In the genomic region with DNA sequence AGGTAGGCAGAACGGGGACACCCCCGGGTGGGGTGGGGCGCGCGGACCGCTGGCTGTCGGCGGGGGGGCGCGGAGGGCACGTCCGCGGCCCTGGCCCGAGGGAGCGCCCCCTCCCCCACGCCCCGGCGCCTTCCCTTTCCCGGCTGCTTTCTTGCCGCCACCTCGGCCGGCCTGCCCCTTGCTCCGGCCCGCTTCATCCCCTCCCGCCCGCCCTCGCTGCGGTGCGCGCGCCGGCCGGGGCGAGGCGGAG, we compare ENCODE assay signal across 8 cellular contexts. TPM values are rescaled to one million over a fixed set of nuclear protein-coding genes. Genes with fewer than 3 reads are reported as not detected.
DNase-seq lines count a peak whose midpoint lies in the region; ATAC-seq and TF ChIP-seq lines count a peak whose summit lies in the region.

No MANE protein-coding gene starts in this region.

- peaks cover 44% of the 10 kb centered on the region for H4K20me1 ChIP-seq in OCI-LY3 (ENCODE audit: insufficient read depth, low read length)

- H3K4me2 ChIP-seq in OCI-LY3 (ENCODE audit: low read length) (peak overlapping the region; percentile 33), parathyroid adenoma (ENCODE audit: low read length) (peak overlapping the region; percentile 77)

- H3K36me3 ChIP-seq in ACC112 (ENCODE audit: insufficient read depth, low read length) = no peaks in the 10 kb centered on the region
- H3K36me3 ChIP-seq in OCI-LY3 (replicated peaks; ENCODE audit: low read depth, low read length) = no peaks in the 10 kb centered on the region
- no peaks in the 10 kb centered on the region for H3K36me3 ChIP-seq in esophagus (ENCODE audit: control insufficient read depth in 2 of 2, insufficient read depth in 2 of 2, low read length in 1 of 2)
- no peaks in the 10 kb centered on the region for H3K36me3 ChIP-seq in parathyroid adenoma (ENCODE audit: control insufficient read depth, insufficient read depth, low read length)

- peak overlapping the region; percentile 93 for H3K9ac ChIP-seq in OCI-LY3 (ENCODE audit: low read length)
- peak overlapping the region; percentile 96 for H3K9ac ChIP-seq in parathyroid adenoma

- whole genome bisulfite sequencing in esophagus, 2 donors = 0 to 1% methylated on average over 7 to 35 of the region's 35 CpGs

- no peak for TF ChIP-seq CTCF in OCI-LY3 (IDR thresholded peaks at IDR 0.05; ENCODE audit: low read depth, low read length)
- TF ChIP-seq CTCF in parathyroid adenoma (IDR thresholded peaks at IDR 0.05) = no peak

- H3K79me2 ChIP-seq in ACC112 (ENCODE audit: control insufficient read depth, insufficient read depth, low read length, unreplicated experiment) (peaks cover 52% of the 10 kb centered on the region), OCI-LY3 (ENCODE audit: low read length) (peaks cover 53% of the 10 kb centered on the region), parathyroid adenoma (peaks cover 43% of the 10 kb centered on the region)

- peaks cover 30% of the 10 kb centered on the region for H3K4me1 ChIP-seq in ACC112 (ENCODE audit: control insufficient read depth, insufficient read depth, low read length, unreplicated experiment)
- peaks cover 20% of the 10 kb centered on the region for H3K4me1 ChIP-seq in OCI-LY3 (ENCODE audit: low read length)
- H3K4me1 ChIP-seq in esophagus (ENCODE audit: control insufficient read depth in 2 of 2, insufficient read depth in 2 of 2, low read length in 1 of 2) = peaks cover 2% of the 10 kb centered on the region in 2 donors
- H3K4me1 ChIP-seq in parathyroid adenoma = peaks cover 23% of the 10 kb centered on the region

- no peak for DNase-seq in stimulated activated CD4-positive, alpha-beta T cell treated with anti-CD3 and anti-CD28 coated beads, Interleukin-2, amount 100 ng/mL, for 24 hours
- DNase-seq in SIG-M5 (lab: John Stamatoyannopoulos, UW) (no peak), H4 (ENCODE audit: low spot score) (no peak)

- H3K27ac ChIP-seq in ACC112 (ENCODE audit: low read depth, low read length) (peak overlapping the region; percentile 95), OCI-LY3 (ENCODE audit: low read length) (peak overlapping the region; percentile 76), esophagus (ENCODE audit: low read depth in 2 of 2, low read length in 1 of 2) (peak overlapping the region; percentile 98 to 100), parathyroid adenoma (peak overlapping the region; percentile 98)

- peak overlapping the region; percentile 88 for H3K4me3 ChIP-seq in ACC112 (ENCODE audit: low read depth, low read length)
- peak overlapping the region; percentile 96 for H3K4me3 ChIP-seq in OCI-LY3 (ENCODE audit: low read length)
- peak overlapping the region; percentile 85 to 90 for H3K4me3 ChIP-seq in esophagus (ENCODE audit: low read depth in 1 of 2, low read length in 2 of 2)
- H3K4me3 ChIP-seq in parathyroid adenoma (ENCODE audit: low read depth, low read length) = peak overlapping the region; percentile 90

- H3K9me3 ChIP-seq in OCI-LY3 (ENCODE audit: insufficient read depth, low read length) = no peaks in the 10 kb centered on the region
- no peaks in the 10 kb centered on the region for H3K9me3 ChIP-seq in esophagus (ENCODE audit: control insufficient read depth in 2 of 2, insufficient read depth in 1 of 2, low read depth in 1 of 2, low read length in 1 of 2)
- no peaks in the 10 kb centered on the region for H3K9me3 ChIP-seq in parathyroid adenoma (ENCODE audit: control insufficient read depth, low read length)

- peak; percentile 29 for ATAC-seq in GM19324 (IDR thresholded peaks at IDR 0.05; ENCODE audit: low FRiP score, unreplicated experiment)

- H3K27me3 ChIP-seq in ACC112 (ENCODE audit: insufficient read depth, low read length) (no peaks in the 10 kb centered on the region), OCI-LY3 (ENCODE audit: low read depth, low read length) (peaks cover 4% of the 10 kb centered on the region; the same call in 1 of the 2 replicates), esophagus (ENCODE audit: control insufficient read depth in 1 of 2, insufficient read depth in 2 of 2, low read length in 2 of 2) (no peaks in the 10 kb centered on the region), parathyroid adenoma (ENCODE audit: control insufficient read depth, insufficient read depth, low read length) (no peaks in the 10 kb centered on the region)

- peak overlapping the region; percentile 55 for H2AFZ ChIP-seq in ACC112 (ENCODE audit: low read length, unreplicated experiment)
- 0 out of 2 replicates have a peak overlapping the region, but pooled peaks have one; percentile 17 for H2AFZ ChIP-seq in OCI-LY3 (ENCODE audit: low read depth, low read length)
- H2AFZ ChIP-seq in parathyroid adenoma = peak overlapping the region; percentile 98

RNA-seq across cellular contexts. Expression of a gene that starts 0.4 kb away (rescaled TPM):
- 100 to 1,000 TPM; 127 to 189 TPM for polyA plus RNA-seq in esophagus
- 318 and 364 TPM in 2 replicates for total RNA-seq in H4 (2014; rRNA removed; shearing (Covaris generic))

RNA-seq across cellular contexts. Expression of a gene that starts 28.5 kb away (rescaled TPM):
- under 1 TPM in 1 of 2 donors, not detected in 1; 0.06 TPM for polyA plus RNA-seq in esophagus
- 0.29 and 0.55 TPM in 2 replicates for total RNA-seq in H4 (2014; rRNA removed; shearing (Covaris generic))

Comparison
In these comparisons a context has a peak if more than half of its experiments do, and no peak if none do; other contexts are left out.
1. H2AFZ ChIP-seq: peak in every context shown above with its lines; median percentile 98 in parathyroid adenoma; 55 in ACC112; 17 in OCI-LY3.